ENCODE assay signal across 28 cellular contexts in the genomic region with DNA sequence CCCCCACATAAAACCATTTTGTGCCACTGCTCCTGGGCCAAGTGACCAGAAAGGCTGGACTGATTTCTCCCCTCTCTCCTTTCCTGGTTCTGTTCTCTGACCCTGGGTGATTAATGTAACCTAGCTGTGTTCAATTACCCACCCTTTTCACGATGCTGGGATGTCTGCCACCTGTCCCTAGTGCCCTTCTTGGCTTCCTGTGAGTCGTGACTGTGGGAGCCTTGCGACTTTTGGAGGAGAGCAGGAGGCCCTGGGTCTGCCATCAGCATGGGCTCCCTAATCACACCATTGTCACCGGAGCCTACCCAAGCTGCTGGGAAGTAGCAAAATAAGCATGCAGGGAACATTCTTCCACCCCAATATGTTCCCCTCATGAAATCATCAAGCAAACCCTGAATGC. TPM values are rescaled to one million over a fixed set of nuclear protein-coding genes. Genes with fewer than 3 reads are reported as not detected.
A peak's percentile ranks its signal among the peaks of the same experiment; 100 is the strongest.
DNase-seq lines count a peak whose midpoint lies in the region; ATAC-seq and TF ChIP-seq lines count a peak whose summit lies in the region.
"Had no signal": no experiment of that assay in that cellular context is flagged by ENCODE, and none has a peak within 500 bp of the region (broad histone marks: within the 10 kb centered on the region; RNA-seq: fewer than 3 reads in every experiment).

No MANE protein-coding gene starts in this region.

- H3K36me3 ChIP-seq in Peyer's patch, result peaks cover 0 to 5% (median 0%) of the 10 kb centered on the region in 3 donors
- H3K36me3 ChIP-seq: breast epithelium, HAP-1, ovary, SJCRH30, transverse colon had no signal

- H3K4me1 ChIP-seq in foreskin keratinocyte, result no peaks in the 10 kb centered on the region
- H3K4me1 ChIP-seq in Peyer's patch, result peaks cover 0 to 8% (median 0%) of the 10 kb centered on the region in 4 donors
- H3K4me1 ChIP-seq: breast epithelium, esophagus squamous epithelium, HAP-1, SJCRH30 had no signal

- CTCF ChIA-PET in activated CD8-positive, alpha-beta T cell treated with anti-CD3 and anti-CD28 coated beads for 36 hours (lab: Charles Lee), result interaction anchor here (1.1 kb wide), 1 partner anchor 12 kb away, joined by 3 read pairs; no protein-coding TSS in a partner anchor
- CTCF ChIA-PET in activated CD8-positive, alpha-beta T cell treated with anti-CD3 and anti-CD28 coated beads, Interleukin-2, amount 10 ng/mL, durations not matched to agents 7 days and 5 days (lab: Charles Lee), result interaction anchor here (0.8 to 2.1 kb wide), 4 partner anchors 10 to 131 kb away, joined by 3 to 10 read pairs (median 4); partner anchors contain the start of gene HNRNPLL
- CTCF ChIA-PET in activated CD4-positive, alpha-beta memory T cell treated with anti-CD3 and anti-CD28 coated beads, Interleukin-2, amount 10 ng/mL, durations not matched to agents 7 days and 5 days (lab: Charles Lee), result interaction anchor here (1.1 to 1.3 kb wide), 2 partner anchors 11 to 131 kb away, joined by 3 to 10 read pairs; no protein-coding TSS in a partner anchor

- peaks cover 3% of the 10 kb centered on the region for H3K9me3 Mint-ChIP-seq in activated CD8-positive, alpha-beta T cell treated with anti-CD3 and anti-CD28 coated beads for 36 hours
- no peaks in the 10 kb centered on the region for H3K9me3 Mint-ChIP-seq in activated CD8-positive, alpha-beta T cell treated with anti-CD3 and anti-CD28 coated beads, Interleukin-2, amount 10 ng/mL, durations not matched to agents 7 days and 5 days (ENCODE audit: insufficient read depth)
- H3K9me3 Mint-ChIP-seq in activated CD4-positive, alpha-beta memory T cell treated with anti-CD3 and anti-CD28 coated beads, Interleukin-2, amount 10 ng/mL, durations not matched to agents 7 days and 5 days, result peaks cover 3% of the 10 kb centered on the region

- H3K27ac ChIP-seq in foreskin keratinocyte (no peak overlapping the region), Peyer's patch (no peak overlapping the region)
- H3K27ac ChIP-seq: breast epithelium, esophagus squamous epithelium, ovary, SJCRH30, transverse colon had no signal

- TF ChIP-seq POLR2A in Peyer's patch (IDR thresholded peaks at IDR 0.05), result no peak

- H3K4me1 Mint-ChIP-seq in activated CD8-positive, alpha-beta T cell treated with anti-CD3 and anti-CD28 coated beads for 36 hours (ENCODE audit: low read depth), result peaks cover 66% of the 10 kb centered on the region
- H3K4me1 Mint-ChIP-seq in activated CD8-positive, alpha-beta T cell treated with anti-CD3 and anti-CD28 coated beads, Interleukin-2, amount 10 ng/mL, durations not matched to agents 7 days and 5 days (ENCODE audit: low read depth), result peaks cover 35% of the 10 kb centered on the region
- H3K4me1 Mint-ChIP-seq in activated CD4-positive, alpha-beta memory T cell treated with anti-CD3 and anti-CD28 coated beads, Interleukin-2, amount 10 ng/mL, durations not matched to agents 7 days and 5 days, result peaks cover 67% of the 10 kb centered on the region

- H3K27me3 Mint-ChIP-seq in activated CD8-positive, alpha-beta T cell treated with anti-CD3 and anti-CD28 coated beads for 36 hours, result no peaks in the 10 kb centered on the region
- H3K27me3 Mint-ChIP-seq in activated CD8-positive, alpha-beta T cell treated with anti-CD3 and anti-CD28 coated beads, Interleukin-2, amount 10 ng/mL, durations not matched to agents 7 days and 5 days (ENCODE audit: low read depth), result no peaks in the 10 kb centered on the region
- H3K27me3 Mint-ChIP-seq in activated CD4-positive, alpha-beta memory T cell treated with anti-CD3 and anti-CD28 coated beads, Interleukin-2, amount 10 ng/mL, durations not matched to agents 7 days and 5 days, result no peaks in the 10 kb centered on the region

- H3K27me3 ChIP-seq in foreskin keratinocyte, result no peaks in the 10 kb centered on the region
- H3K27me3 ChIP-seq in Peyer's patch, result no peaks in the 10 kb centered on the region
- H3K27me3 ChIP-seq: breast epithelium, esophagus squamous epithelium, ovary, SJCRH30, transverse colon had no signal

- TF ChIP-seq CTCF in activated CD8-positive, alpha-beta T cell treated with anti-CD3 and anti-CD28 coated beads for 36 hours (IDR thresholded peaks at IDR 0.05), result no peak
- TF ChIP-seq CTCF in foreskin fibroblast (IDR thresholded peaks at IDR 0.05; ENCODE audit: low read depth, low read length) (no peak), foreskin keratinocyte (conservative IDR thresholded peaks at IDR 0.05) (no peak), Peyer's patch (IDR thresholded peaks at IDR 0.05) (no peak)

- H3K9me3 ChIP-seq in Peyer's patch, result no peaks in the 10 kb centered on the region
- H3K9me3 ChIP-seq: breast epithelium, esophagus squamous epithelium, HAP-1, ovary, SJCRH30, transverse colon had no signal

- peaks cover 56% of the 10 kb centered on the region for H3K36me3 Mint-ChIP-seq in activated CD8-positive, alpha-beta T cell treated with anti-CD3 and anti-CD28 coated beads for 36 hours (ENCODE audit: low read depth)
- H3K36me3 Mint-ChIP-seq in activated CD8-positive, alpha-beta T cell treated with anti-CD3 and anti-CD28 coated beads, Interleukin-2, amount 10 ng/mL, durations not matched to agents 7 days and 5 days (ENCODE audit: low read depth), result peaks cover 45% of the 10 kb centered on the region
- peaks cover 87% of the 10 kb centered on the region for H3K36me3 Mint-ChIP-seq in activated CD4-positive, alpha-beta memory T cell treated with anti-CD3 and anti-CD28 coated beads, Interleukin-2, amount 10 ng/mL, durations not matched to agents 7 days and 5 days (ENCODE audit: low read depth)

- ATAC-seq in activated CD8-positive, alpha-beta T cell treated with anti-CD3 and anti-CD28 coated beads for 36 hours, result no peak
- ATAC-seq in activated CD8-positive, alpha-beta T cell treated with anti-CD3 and anti-CD28 coated beads, Interleukin-2, amount 10 ng/mL, durations not matched to agents 7 days and 5 days, result no peak
- ATAC-seq in foreskin keratinocyte, result no peak
- ATAC-seq: left colon had no signal

- intact Hi-C loops in activated CD8-positive, alpha-beta T cell treated with anti-CD3 and anti-CD28 coated beads for 36 hours (cut with micrococcal nuclease), result no loop called here

- H3K4me3 ChIP-seq in foreskin fibroblast (ENCODE audit: low read depth in 1 of 2, low read length in 2 of 2) (no peak overlapping the region), Peyer's patch (no peak overlapping the region)
- H3K4me3 ChIP-seq: breast epithelium, esophagus squamous epithelium, HAP-1, ovary, SJCRH30, smooth muscle cell, transverse colon had no signal

- POLR2A ChIA-PET in activated CD8-positive, alpha-beta T cell treated with anti-CD3 and anti-CD28 coated beads for 36 hours (lab: Charles Lee), result no interaction called here
- POLR2A ChIA-PET in activated CD8-positive, alpha-beta T cell treated with anti-CD3 and anti-CD28 coated beads, Interleukin-2, amount 10 ng/mL, durations not matched to agents 7 days and 5 days (lab: Charles Lee), result interaction anchor here (1.3 kb wide), 1 partner anchor 111 kb away, joined by 8 read pairs; the partner anchor contains the start of gene HNRNPLL
- POLR2A ChIA-PET in activated CD4-positive, alpha-beta memory T cell treated with anti-CD3 and anti-CD28 coated beads, Interleukin-2, amount 10 ng/mL, durations not matched to agents 7 days and 5 days (lab: Charles Lee), result interaction anchor here (1.0 to 5.2 kb wide), 8 partner anchors 9 to 118 kb away, joined by 3 to 20 read pairs (median 5); partner anchors contain the start of gene GALM

- H3K27ac Mint-ChIP-seq in activated CD8-positive, alpha-beta T cell treated with anti-CD3 and anti-CD28 coated beads for 36 hours, result peak overlapping the region; percentile 32
- H3K27ac Mint-ChIP-seq in activated CD8-positive, alpha-beta T cell treated with anti-CD3 and anti-CD28 coated beads, Interleukin-2, amount 10 ng/mL, durations not matched to agents 7 days and 5 days, result no peak overlapping the region
- H3K27ac Mint-ChIP-seq in activated CD4-positive, alpha-beta memory T cell treated with anti-CD3 and anti-CD28 coated beads, Interleukin-2, amount 10 ng/mL, durations not matched to agents 7 days and 5 days, result peak overlapping the region; percentile 53
- H3K27ac Mint-ChIP-seq: immature natural killer cell had no signal

- DNase-seq in activated CD8-positive, alpha-beta T cell treated with anti-CD3 and anti-CD28 coated beads for 36 hours, result no peak
- DNase-seq in activated CD8-positive, alpha-beta T cell treated with anti-CD3 and anti-CD28 coated beads, Interleukin-2, amount 10 ng/mL, durations not matched to agents 7 days and 5 days, result no peak
- DNase-seq in EH (ENCODE audit: low read depth) (peak; percentile 21), foreskin fibroblast (peak; percentile 47 to 69), foreskin keratinocyte (no peak), NCI-H524 (lab: John Stamatoyannopoulos, UW) (no peak), Peyer's patch (no peak)
- no peak for DNase-seq in activated CD4-positive, alpha-beta memory T cell treated with anti-CD3 and anti-CD28 coated beads, Interleukin-2, amount 10 ng/mL, durations not matched to agents 7 days and 5 days
- DNase-seq: activated CD8-positive, alpha-beta memory T cell treated with anti-CD3 and anti-CD28 coated beads, Interleukin-2, amount 50 U/mL, for 4 hours; activated naive CD4-positive, alpha-beta T cell; esophagus squamous epithelium; hippocampal formation; immature natural killer cell; left colon; mammary epithelial cell; NCI-H1105; NCI-H2029; NCI-H526; ovary; retina; SJCRH30; stimulated activated CD4-positive, alpha-beta T cell treated with anti-CD3 and anti-CD28 coated beads, Interleukin-1b, Interleukin-23, amount 100 ng/mL, for 48 hours; stimulated activated CD8-positive, alpha-beta memory T cell treated with anti-CD3 and anti-CD28 coated beads, Interleukin-4, amount 100 ng/mL, for 48 hours; transverse colon had no signal

- no peak overlapping the region for H3K4me3 Mint-ChIP-seq in activated CD8-positive, alpha-beta T cell treated with anti-CD3 and anti-CD28 coated beads for 36 hours
- no peak overlapping the region for H3K4me3 Mint-ChIP-seq in activated CD8-positive, alpha-beta T cell treated with anti-CD3 and anti-CD28 coated beads, Interleukin-2, amount 10 ng/mL, durations not matched to agents 7 days and 5 days
- H3K4me3 Mint-ChIP-seq in activated CD4-positive, alpha-beta memory T cell treated with anti-CD3 and anti-CD28 coated beads, Interleukin-2, amount 10 ng/mL, durations not matched to agents 7 days and 5 days, result no peak overlapping the region
- H3K4me3 Mint-ChIP-seq: immature natural killer cell had no signal

RNA-seq across cellular contexts. Expression of gene SRSF7, which starts 38.3 kb away (rescaled TPM):
- total RNA-seq in activated CD8-positive, alpha-beta T cell treated with anti-CD3 and anti-CD28 coated beads for 36 hours, result 100 to 1,000 TPM; 320 to 333 TPM
- total RNA-seq in activated CD8-positive, alpha-beta T cell treated with anti-CD3 and anti-CD28 coated beads, Interleukin-2, amount 10 ng/mL, durations not matched to agents 7 days and 5 days, result 100 to 1,000 TPM; 348 to 356 TPM
- 100 to 1,000 TPM; 243 to 249 TPM for total RNA-seq in activated CD4-positive, alpha-beta memory T cell treated with anti-CD3 and anti-CD28 coated beads, Interleukin-2, amount 10 ng/mL, durations not matched to agents 7 days and 5 days
- total RNA-seq in foreskin keratinocyte (233 and 247 TPM in 2 replicates), Peyer's patch (100 to 1,000 TPM in 3 of 4 donors, 10 to 100 TPM in 1; 93.3 to 295 (median 139) TPM)
- 231 and 250 TPM in 2 replicates for polyA plus RNA-seq in foreskin keratinocyte

RNA-seq across cellular contexts. Expression of gene GALM, which starts 47.0 kb away (rescaled TPM):
- total RNA-seq in activated CD8-positive, alpha-beta T cell treated with anti-CD3 and anti-CD28 coated beads for 36 hours, result 10 to 100 TPM; 38.3 to 40.6 TPM
- total RNA-seq in activated CD8-positive, alpha-beta T cell treated with anti-CD3 and anti-CD28 coated beads, Interleukin-2, amount 10 ng/mL, durations not matched to agents 7 days and 5 days, result 10 to 100 TPM; 27.6 TPM
- 10 to 100 TPM; 94.7 to 97.4 TPM for total RNA-seq in activated CD4-positive, alpha-beta memory T cell treated with anti-CD3 and anti-CD28 coated beads, Interleukin-2, amount 10 ng/mL, durations not matched to agents 7 days and 5 days
- total RNA-seq in foreskin keratinocyte (2.9 and 4.3 TPM in 2 replicates), Peyer's patch (100 to 1,000 TPM in 1 of 4 donors, 10 to 100 TPM in 3; 68.1 to 118 (median 86.0) TPM)
- 2.1 and 3.4 TPM in 2 replicates for polyA plus RNA-seq in foreskin keratinocyte
- polyA plus RNA-seq: neural cell had no signal

Comparison
In these comparisons a context has a peak if more than half of its experiments do, and no peak if none do; other contexts are left out.
1. DNase-seq: peak in EH (single experiment) and foreskin fibroblast (2 of 2); none in activated CD8-positive, alpha-beta T cell treated with anti-CD3 and anti-CD28 coated beads for 36 hours (single experiment), activated CD8-positive, alpha-beta T cell treated with anti-CD3 and anti-CD28 coated beads, Interleukin-2, amount 10 ng/mL, durations not matched to agents 7 days and 5 days (single experiment), activated CD4-positive, alpha-beta memory T cell treated with anti-CD3 and anti-CD28 coated beads, Interleukin-2, amount 10 ng/mL, durations not matched to agents 7 days and 5 days (single experiment), foreskin keratinocyte (0 of 2), NCI-H524 (0 of 2) and Peyer's patch (0 of 3).